12 cellular contexts compared by ENCODE assay signal in the genomic region with DNA sequence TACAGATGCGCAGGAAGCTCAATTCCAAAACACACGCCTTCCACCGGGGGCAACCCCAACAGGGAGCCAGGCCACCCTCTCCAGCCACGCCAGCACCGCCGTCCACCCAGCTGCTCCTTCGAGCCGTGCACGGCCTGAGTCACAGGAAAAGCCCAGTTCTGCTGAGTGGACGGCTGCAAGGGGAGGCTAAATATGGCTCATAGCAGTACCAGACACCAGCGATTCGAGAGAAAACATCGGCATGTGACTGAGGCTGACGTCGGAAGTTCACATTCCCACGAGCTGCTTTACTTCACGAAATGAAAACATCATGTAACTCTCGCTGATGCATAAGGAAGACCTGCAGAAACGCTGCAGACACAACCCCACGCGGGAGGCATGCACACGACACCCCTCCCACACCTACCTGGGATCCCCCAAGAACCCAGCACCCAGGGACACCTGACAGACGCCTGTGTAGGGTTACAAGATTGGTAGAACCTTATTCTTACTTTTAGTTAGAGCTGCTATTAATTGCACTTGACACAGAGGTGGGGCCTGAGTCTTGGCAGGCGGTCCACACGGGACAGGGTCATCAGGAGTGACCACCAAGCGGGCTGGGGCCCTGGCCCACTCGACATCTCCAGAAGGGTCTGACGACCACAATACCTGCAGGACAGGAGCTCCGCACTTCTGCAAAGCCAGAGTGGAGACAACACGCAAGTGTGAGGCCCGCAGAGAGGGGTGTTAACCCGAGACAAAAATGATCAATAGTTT.
DNase-seq lines count a peak whose midpoint lies in the region; ATAC-seq and TF ChIP-seq lines count a peak whose summit lies in the region.
"Had no signal": no experiment of that assay in that cellular context is flagged by ENCODE, and none has a peak within 500 bp of the region (broad histone marks: within the 10 kb centered on the region; RNA-seq: fewer than 3 reads in every experiment).

No MANE protein-coding gene starts in this region.

- H3K27me3 Mint-ChIP-seq in chondrocyte (ENCODE audit: low read depth) = no peaks in the 10 kb centered on the region
- peaks cover 0 to 3% (median 3%) of the 10 kb centered on the region in 3 donors for H3K27me3 Mint-ChIP-seq in CD14-positive monocyte (ENCODE audit: low read depth in 3 of 3)
- H3K27me3 Mint-ChIP-seq: activated CD8-positive, alpha-beta memory T cell treated with anti-CD3 and anti-CD28 coated beads, Interleukin-2, amount 10 ng/mL, durations not matched to agents 7 days and 5 days; dendritic cell treated with granulocyte-macrophage colony-stimulating factor and Interleukin-4, amounts not matched to agents 40 ng/mL and 50 ng/mL, for 4 days had no signal

- intact Hi-C loops in CD14-positive monocyte (cut with micrococcal nuclease) = no loop called here

- H3K9ac ChIP-seq in HUES48 (ENCODE audit: low read depth, low read length) (peak overlapping the region; percentile 14; the same call in 1 of the 2 replicates), rectal smooth muscle tissue (ENCODE audit: low read length) (no peak overlapping the region)

- H3K27me3 ChIP-seq in HUES48 (ENCODE audit: control insufficient read depth, insufficient read depth, low read length) (no peaks in the 10 kb centered on the region), rectal smooth muscle tissue (ENCODE audit: control insufficient read depth, insufficient read depth, low read length) (no peaks in the 10 kb centered on the region)
- H3K27me3 ChIP-seq: uterus had no signal

- H3K4me1 Mint-ChIP-seq in chondrocyte (ENCODE audit: low read depth) (peaks cover 73% of the 10 kb centered on the region), CD14-positive monocyte (peaks cover 16% of the 10 kb centered on the region)

- H3K36me3 ChIP-seq in HUES48 (ENCODE audit: control insufficient read depth, insufficient read depth, low read length) (peaks cover 3% of the 10 kb centered on the region; the same call in 1 of the 2 replicates), rectal smooth muscle tissue (ENCODE audit: control insufficient read depth, insufficient read depth, low read length) (peaks cover 2% of the 10 kb centered on the region)
- H3K36me3 ChIP-seq: uterus had no signal

- H3K27ac Mint-ChIP-seq in chondrocyte (ENCODE audit: unreplicated experiment) (peak overlapping the region; percentile 98), CD14-positive monocyte (peak overlapping the region in 2 of 7 donors; percentile 10 to 37)
- H3K27ac Mint-ChIP-seq: dendritic cell treated with granulocyte-macrophage colony-stimulating factor and Interleukin-4, amounts not matched to agents 40 ng/mL and 50 ng/mL, for 4 days had no signal

- H3K36me3 Mint-ChIP-seq in chondrocyte (ENCODE audit: low read depth) (peaks cover 2% of the 10 kb centered on the region), CD14-positive monocyte (peaks cover 20 to 38% of the 10 kb centered on the region in 2 donors)

- H3K4me3 ChIP-seq in HUES48 (ENCODE audit: low read depth, low read length) (no peak overlapping the region), rectal smooth muscle tissue (ENCODE audit: low read length) (no peak overlapping the region)
- H3K4me3 ChIP-seq: uterus had no signal

- DNase-seq in chondrocyte (ENCODE audit: low spot score) (peak; percentile 92), islet precursor cell (peak; percentile 69), iPS-NIHi11 (ENCODE audit: low spot score) (no peak), CD14-positive monocyte (ENCODE audit: low spot score) (no peak), T1000 (lab: John Stamatoyannopoulos, UW) (no peak)
- DNase-seq: activated CD8-positive, alpha-beta memory T cell treated with anti-CD3 and anti-CD28 coated beads, Interleukin-2, amount 10 ng/mL, durations not matched to agents 7 days and 5 days; mammary epithelial cell had no signal

- TF ChIP-seq CTCF in chondrocyte (IDR thresholded peaks at IDR 0.05) (peak; percentile 21), CD14-positive monocyte (IDR thresholded peaks at IDR 0.05) (no peak)

- H3K9me3 ChIP-seq in HUES48 (ENCODE audit: control insufficient read depth, insufficient read depth, low read length) = no peaks in the 10 kb centered on the region
- H3K9me3 ChIP-seq: uterus had no signal

- H3K27ac ChIP-seq in HUES48 (ENCODE audit: low read depth, low read length) = no peak overlapping the region
- peak overlapping the region; percentile 40 for H3K27ac ChIP-seq in rectal smooth muscle tissue (ENCODE audit: low read depth, low read length)

- ATAC-seq in GM18858 (IDR thresholded peaks at IDR 0.05; ENCODE audit: unreplicated experiment) = no peak
- ATAC-seq: activated CD8-positive, alpha-beta memory T cell treated with anti-CD3 and anti-CD28 coated beads, Interleukin-2, amount 10 ng/mL, durations not matched to agents 7 days and 5 days had no signal

- H3K4me3 Mint-ChIP-seq in chondrocyte (ENCODE audit: unreplicated experiment) = peak overlapping the region; percentile 22
- H3K4me3 Mint-ChIP-seq in CD14-positive monocyte = no peak overlapping the region
- H3K4me3 Mint-ChIP-seq: activated CD8-positive, alpha-beta memory T cell treated with anti-CD3 and anti-CD28 coated beads, Interleukin-2, amount 10 ng/mL, durations not matched to agents 7 days and 5 days; dendritic cell treated with granulocyte-macrophage colony-stimulating factor and Interleukin-4, amounts not matched to agents 40 ng/mL and 50 ng/mL, for 4 days had no signal

- H3K4me1 ChIP-seq in HUES48 (ENCODE audit: control insufficient read depth, insufficient read depth, low read length) (peaks cover 18% of the 10 kb centered on the region), rectal smooth muscle tissue (ENCODE audit: control insufficient read depth, insufficient read depth, low read length) (peaks cover 14% of the 10 kb centered on the region)

- H3K9me3 Mint-ChIP-seq in chondrocyte (ENCODE audit: low read depth) (peaks cover 3% of the 10 kb centered on the region), CD14-positive monocyte (peaks cover 7 to 15% (median 11%) of the 10 kb centered on the region in 7 donors)

Comparison
In these comparisons a context has a peak if more than half of its experiments do, and no peak if none do; other contexts are left out.
1. DNase-seq: peak in chondrocyte (single experiment) and islet precursor cell (single experiment); none in iPS-NIHi11 (single experiment), CD14-positive monocyte (single experiment) and T1000 (single experiment).